In genomic region chr3:164479978-164480377, GRCh38 we compare ENCODE assay signal across 26 cellular contexts.
"Had no signal": no experiment of that assay in that cellular context is flagged by ENCODE, and none has a peak within 500 bp of the region (broad histone marks: within the 10 kb centered on the region; RNA-seq: fewer than 3 reads in every experiment).

No MANE protein-coding gene starts in this region.

- H3K4me1 ChIP-seq: ascending aorta, body of pancreas had no signal

- H3K27ac ChIP-seq: ascending aorta, body of pancreas, PC-9, SK-N-MC, VCaP had no signal

- H3K4me3 ChIP-seq: ascending aorta, body of pancreas, PC-9, SK-N-MC had no signal

- H3K9me3 ChIP-seq: ascending aorta, body of pancreas had no signal

- H3K36me3 ChIP-seq: ascending aorta had no signal

- DNase-seq: activated CD4-positive, alpha-beta memory T cell treated with anti-CD3 and anti-CD28 coated beads for 36 hours; activated CD4-positive, alpha-beta T cell treated with anti-CD3 and anti-CD28 coated beads, Interleukin-2, amount 10 ng/mL, durations not matched to agents 7 days and 5 days; activated CD4-positive, CD25-positive, alpha-beta regulatory T cell; activated CD8-positive, alpha-beta memory T cell treated with anti-CD3 and anti-CD28 coated beads for 24 hours; activated effector memory CD4-positive, alpha-beta T cell treated with anti-CD3 and anti-CD28 coated beads, Interleukin-2, amount 50 U/mL, for 16 hours; activated naive CD4-positive, alpha-beta T cell treated with Interleukin-2 at 50 U/mL for 16 hours; activated naive CD8-positive, alpha-beta T cell treated with anti-CD3 and anti-CD28 coated beads, Interleukin-2, amount 50 U/mL, for 24 hours; activated T-cell treated with anti-CD3 and anti-CD28 coated beads, Interleukin-2, amount 50 U/mL, for 4 hours; amniotic stem cell; body of pancreas; IMR-90; KBM-7; NCI-H1048; NCI-H146; NCI-H187 treated with DMSO at 0.1 percent for 48 hours; NCI-H2107; NCI-H345; NCI-H510A; PC-9; T-cell; T-helper 2 cell; T1000 had no signal

- ATAC-seq: activated naive CD4-positive, alpha-beta T cell treated with anti-CD3 and anti-CD28 coated beads, Interleukin-2, amount 50 U/mL, for 72 hours; activated naive CD8-positive, alpha-beta T cell treated with anti-CD3 and anti-CD28 coated beads, Interleukin-2, amount 50 U/mL, for 24 hours; activated T-cell treated with anti-CD3 and anti-CD28 coated beads, Interleukin-2, amount 50 U/mL, for 4 hours; body of pancreas; T-cell had no signal
